Comparison of ENCODE assay signal across 17 cellular contexts in genomic region chr5:148395031-148395430, GRCh38. TPM values are rescaled to one million over a fixed set of nuclear protein-coding genes. Genes with fewer than 3 reads are reported as not detected.
DNase-seq lines count a peak whose midpoint lies in the region; ATAC-seq and TF ChIP-seq lines count a peak whose summit lies in the region.
"Had no signal": no experiment of that assay in that cellular context is flagged by ENCODE, and none has a peak within 500 bp of the region (broad histone marks: within the 10 kb centered on the region; RNA-seq: fewer than 3 reads in every experiment).

No MANE protein-coding gene starts in this region.

- no peaks in the 10 kb centered on the region for H3K27me3 ChIP-seq in right lobe of liver

- H3K27me3 Mint-ChIP-seq in activated T-cell treated with anti-CD3 and anti-CD28 coated beads, Interleukin-2, amount 50 U/mL, for 24 hours: no peaks in the 10 kb centered on the region

- peaks cover 94% of the 10 kb centered on the region for H3K36me3 Mint-ChIP-seq in activated T-cell treated with anti-CD3 and anti-CD28 coated beads, Interleukin-2, amount 50 U/mL, for 24 hours (ENCODE audit: low read depth)

- TF ChIP-seq CTCF in VCaP (conservative IDR thresholded peaks at IDR 0.05) (no peak), right lobe of liver (IDR thresholded peaks at IDR 0.05) (no peak)

- no peaks in the 10 kb centered on the region for H3K9me3 ChIP-seq in right lobe of liver
- H3K9me3 ChIP-seq: SK-N-SH had no signal

- peaks cover 0 to 45% (median 13%) of the 10 kb centered on the region in 4 donors for H3K4me1 ChIP-seq in right lobe of liver

- no peak overlapping the region for H3K4me3 Mint-ChIP-seq in activated T-cell treated with anti-CD3 and anti-CD28 coated beads, Interleukin-2, amount 50 U/mL, for 24 hours

- intact Hi-C loops in right lobe of liver (cut with DNase I): no loop called here

- H3K9me3 Mint-ChIP-seq in activated T-cell treated with anti-CD3 and anti-CD28 coated beads, Interleukin-2, amount 50 U/mL, for 24 hours: no peaks in the 10 kb centered on the region

- TF ChIP-seq POLR2A in right lobe of liver (IDR thresholded peaks at IDR 0.05): no peak

- ATAC-seq in right lobe of liver (peak; percentile 58 to 81 (median 74)), HG03280 (IDR thresholded peaks at IDR 0.05; ENCODE audit: unreplicated experiment) (no peak)

- WGBS in right lobe of liver (ENCODE audit: insufficient coverage, low coverage, low lambda C conversion rate, missing lambda C conversion rate): 39% methylated on average over 2 of the region's 2 CpGs

- H3K27ac Mint-ChIP-seq in activated T-cell treated with anti-CD3 and anti-CD28 coated beads, Interleukin-2, amount 50 U/mL, for 24 hours: peak overlapping the region; percentile 63

- peak overlapping the region; percentile 1 to 30 (median 28) for H3K4me3 ChIP-seq in right lobe of liver

- peaks cover 0 to 17% (median 6%) of the 10 kb centered on the region in 4 donors for H3K36me3 ChIP-seq in right lobe of liver

- DNase-seq in activated T-cell treated with anti-CD3 and anti-CD28 coated beads, Interleukin-2, amount 50 U/mL, for 24 hours: no peak
- DNase-seq in activated T-cell treated with anti-CD3 and anti-CD28 coated beads for 4 hours (no peak), right lobe of liver (no peak), ureter (ENCODE audit: low spot score) (no peak), NCI-H524 (lab: John Stamatoyannopoulos, UW) (no peak)
- no peak for DNase-seq in stimulated activated CD4-positive, alpha-beta T cell treated with anti-CD3 and anti-CD28 coated beads, Interleukin-12 subunit alpha, Interleukin-12 subunit beta, amount 100 ng/mL, for 4 hours
- DNase-seq: 8988T, HCEC 1CT, NCI-H1092, NCI-H1417 treated with DMSO at 0.1 percent for 48 hours, NCI-H1694 treated with DMSO at 0.1 percent for 48 hours, NCI-H2171 treated with DMSO at 0.1 percent for 48 hours, NCI-H524 treated with DMSO at 0.1 percent for 48 hours, SK-N-SH had no signal

- peak overlapping the region; percentile 67 for H3K27ac ChIP-seq in VCaP
- H3K27ac ChIP-seq in right lobe of liver: peak overlapping the region; percentile 2 to 85 (median 76)

- H3K4me1 Mint-ChIP-seq in activated T-cell treated with anti-CD3 and anti-CD28 coated beads, Interleukin-2, amount 50 U/mL, for 24 hours (ENCODE audit: low read depth): peaks cover 71% of the 10 kb centered on the region

RNA-seq across cellular contexts. Expression of gene FBXO38, which starts 11.3 kb away (rescaled TPM):
- total RNA-seq in right lobe of liver: 10 to 100 TPM; 21.1 to 34.9 (median 23.6) TPM
- 94.8 TPM for total RNA-seq in ureter

RNA-seq across cellular contexts. Expression of gene SPINK9, which starts 59.7 kb away (rescaled TPM):
- total RNA-seq in right lobe of liver (not detected), ureter (not detected)
- total RNA-seq: H1 had no signal
